In the genomic region with DNA sequence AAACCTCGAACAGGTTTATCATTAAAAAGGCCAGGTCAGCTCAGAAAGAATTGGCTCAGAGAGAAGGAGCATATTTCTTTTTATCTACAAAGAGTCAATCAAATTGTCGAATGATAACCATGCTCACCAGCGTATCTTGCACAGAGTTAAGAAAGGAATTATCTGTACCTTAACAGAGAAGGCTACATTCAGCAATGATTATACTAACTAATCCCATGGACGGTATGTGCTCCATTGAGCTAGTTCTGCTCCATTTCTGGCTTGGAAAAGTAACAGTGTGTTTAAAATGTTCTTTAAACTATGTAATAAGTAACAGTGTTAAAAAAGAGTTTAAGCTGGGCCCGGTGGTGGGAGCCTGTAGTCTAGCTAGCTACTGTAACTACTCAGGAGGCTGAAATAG, we compare ENCODE assay signal across 23 cellular contexts. TPM values are rescaled to one million over a fixed set of nuclear protein-coding genes. Genes with fewer than 3 reads are reported as not detected.
DNase-seq lines count a peak whose midpoint lies in the region; ATAC-seq and TF ChIP-seq lines count a peak whose summit lies in the region.
"Had no signal": no experiment of that assay in that cellular context is flagged by ENCODE, and none has a peak within 500 bp of the region (broad histone marks: within the 10 kb centered on the region; RNA-seq: fewer than 3 reads in every experiment).

No MANE protein-coding gene starts in this region.

- no peaks in the 10 kb centered on the region for H3F3A ChIP-seq in Loucy (ENCODE audit: low read depth)

- no peak overlapping the region for H4K12ac ChIP-seq in trophoblast cell (ENCODE audit: low read depth, low read length)

- H3K4ac ChIP-seq in trophoblast cell (ENCODE audit: low read depth, low read length) = peak overlapping the region; percentile 76

- H2AK5ac ChIP-seq in trophoblast cell (ENCODE audit: low read length) = no peak overlapping the region

- intact Hi-C loops in gastrocnemius medialis (cut with DNase I; ENCODE audit: low total_unique reads) = loop anchor here (10.0 kb wide), 1 partner anchor 229 kb away; no protein-coding TSS in a partner anchor
- intact Hi-C loops in aorta (cut with DNase I) = no loop called here

- H3K4me1 ChIP-seq in Loucy (ENCODE audit: insufficient read depth, low read length, poor library complexity, severe bottlenecking) (peaks cover 60% of the 10 kb centered on the region), trophoblast cell (ENCODE audit: control insufficient read depth in 1 of 2, insufficient read depth in 2 of 2, low read length in 2 of 2) (peaks cover 0 to 2% of the 10 kb centered on the region in 2 experiments), gastrocnemius medialis (peaks cover 65 to 71% of the 10 kb centered on the region in 2 donors), aorta (ENCODE audit: control insufficient read depth in 1 of 2, insufficient read depth in 2 of 2, low read length in 2 of 2) (peaks cover 0 to 3% of the 10 kb centered on the region in 2 donors)

- peaks cover 78% of the 10 kb centered on the region for H4K20me1 ChIP-seq in Loucy (ENCODE audit: insufficient read depth, low read length, poor library complexity, severe bottlenecking)

- no peaks in the 10 kb centered on the region for H3K27me3 Mint-ChIP-seq in activated T-cell treated with anti-CD3 and anti-CD28 coated beads, Interleukin-2, amount 50 U/mL, for 24 hours
- peaks cover 2% of the 10 kb centered on the region for H3K27me3 Mint-ChIP-seq in activated naive CD8-positive, alpha-beta T cell treated with anti-CD3 and anti-CD28 coated beads, Interleukin-2, amount 50 U/mL, for 24 hours
- H3K27me3 Mint-ChIP-seq: activated naive CD4-positive, alpha-beta T cell treated with anti-CD3 and anti-CD28 coated beads, Interleukin-2, amount 10 ng/mL, durations not matched to agents 7 days and 5 days; memory B cell had no signal

- H3K4me3 ChIP-seq in Loucy (ENCODE audit: low read length, poor library complexity, severe bottlenecking) = peak overlapping the region; percentile 93
- no peak overlapping the region for H3K4me3 ChIP-seq in trophoblast cell (ENCODE audit: low read depth, low read length)
- H3K4me3 ChIP-seq in gastrocnemius medialis = no peak overlapping the region
- H3K4me3 ChIP-seq in foreskin fibroblast (ENCODE audit: low read depth in 1 of 2, low read length in 2 of 2) = no peak overlapping the region
- no peak overlapping the region for H3K4me3 ChIP-seq in aorta (ENCODE audit: low read length in 2 of 2)
- H3K4me3 ChIP-seq: BLaER1, GM23338, right atrium auricular region, SJSA1, uterus had no signal

- peaks cover 10% of the 10 kb centered on the region; the same call in 1 of the 2 replicates for H3K36me3 ChIP-seq in Loucy (ENCODE audit: insufficient read depth, low read length)
- H3K36me3 ChIP-seq in trophoblast cell (ENCODE audit: control insufficient read depth in 1 of 2, insufficient read depth in 2 of 2, low read length in 2 of 2) = peaks cover 3 to 5% of the 10 kb centered on the region in 2 experiments
- no peaks in the 10 kb centered on the region for H3K36me3 ChIP-seq in gastrocnemius medialis
- no peaks in the 10 kb centered on the region for H3K36me3 ChIP-seq in aorta (ENCODE audit: control insufficient read depth in 1 of 2, insufficient read depth in 2 of 2, low read length in 1 of 2)
- H3K36me3 ChIP-seq: right atrium auricular region, uterus had no signal

- H2AFZ ChIP-seq in Loucy (ENCODE audit: low read length) = no peak overlapping the region
- H2AFZ ChIP-seq in trophoblast cell (ENCODE audit: insufficient read depth, low read length, poor library complexity) = no peak overlapping the region
- H2AFZ ChIP-seq: GM23338 had no signal

- WGBS in trophoblast cell (ENCODE audit: extremely low coverage, insufficient coverage, insufficient read length) = no CpG with 5 or more reads among the region's 5 CpGs
- 62 to 64% methylated on average over 5 of the region's 5 CpGs for WGBS in aorta, 2 donors

- H3K9me3 Mint-ChIP-seq in activated T-cell treated with anti-CD3 and anti-CD28 coated beads, Interleukin-2, amount 50 U/mL, for 24 hours = no peaks in the 10 kb centered on the region
- no peaks in the 10 kb centered on the region for H3K9me3 Mint-ChIP-seq in activated naive CD8-positive, alpha-beta T cell treated with anti-CD3 and anti-CD28 coated beads, Interleukin-2, amount 50 U/mL, for 24 hours
- H3K9me3 Mint-ChIP-seq: activated naive CD4-positive, alpha-beta T cell treated with anti-CD3 and anti-CD28 coated beads, Interleukin-2, amount 10 ng/mL, durations not matched to agents 7 days and 5 days; GM23338; memory B cell had no signal

- H2BK120ac ChIP-seq in trophoblast cell (ENCODE audit: insufficient read depth, low read length, poor library complexity) = no peak overlapping the region

- H3K4me3 Mint-ChIP-seq in activated T-cell treated with anti-CD3 and anti-CD28 coated beads, Interleukin-2, amount 50 U/mL, for 24 hours = peak overlapping the region; percentile 19
- H3K4me3 Mint-ChIP-seq in activated naive CD8-positive, alpha-beta T cell treated with anti-CD3 and anti-CD28 coated beads, Interleukin-2, amount 50 U/mL, for 24 hours = peak overlapping the region; percentile 58
- H3K4me3 Mint-ChIP-seq: activated naive CD4-positive, alpha-beta T cell treated with anti-CD3 and anti-CD28 coated beads, Interleukin-2, amount 10 ng/mL, durations not matched to agents 7 days and 5 days; GM23338; memory B cell had no signal

- H3K14ac ChIP-seq in trophoblast cell (ENCODE audit: low read length) = no peak overlapping the region

- no peak overlapping the region for H4K8ac ChIP-seq in trophoblast cell (ENCODE audit: low read depth, low read length)

- H3K27me3 ChIP-seq in Loucy (ENCODE audit: insufficient read depth, low read length, poor library complexity, severe bottlenecking) (no peaks in the 10 kb centered on the region), trophoblast cell (ENCODE audit: insufficient read depth, low read length) (no peaks in the 10 kb centered on the region), gastrocnemius medialis (no peaks in the 10 kb centered on the region), aorta (ENCODE audit: control insufficient read depth in 1 of 2, insufficient read depth in 2 of 2, low read length in 1 of 2) (no peaks in the 10 kb centered on the region)
- H3K27me3 ChIP-seq: BLaER1, right atrium auricular region, SJSA1, uterus had no signal

- H3K79me1 ChIP-seq in trophoblast cell (ENCODE audit: low read length) = peaks cover 12% of the 10 kb centered on the region

- in situ Hi-C loops in gastrocnemius medialis (cut with MboI; ENCODE audit: low sequenced_read_pairs in 4 of 4) = no loop called here

- no peak overlapping the region for H3K27ac ChIP-seq in trophoblast cell (ENCODE audit: low read depth, low read length)
- peak overlapping the region in 1 of 4 donors; percentile 96 for H3K27ac ChIP-seq in gastrocnemius medialis
- peak overlapping the region in 1 of 2 donors; percentile 49 for H3K27ac ChIP-seq in aorta (ENCODE audit: low read depth in 1 of 2, low read length in 2 of 2)
- H3K27ac ChIP-seq: BLaER1, right atrium auricular region, SJSA1, uterus, VCaP had no signal

- no peak overlapping the region for H3K18ac ChIP-seq in trophoblast cell (ENCODE audit: low read length)

- no peak overlapping the region for H4K91ac ChIP-seq in trophoblast cell (ENCODE audit: low read depth, low read length)

- H3K79me2 ChIP-seq in Loucy (ENCODE audit: insufficient read depth, low read length) (peaks cover 97% of the 10 kb centered on the region), trophoblast cell (ENCODE audit: control insufficient read depth, insufficient read depth, low read length, poor library complexity) (peaks cover 24% of the 10 kb centered on the region)

- H3K4me1 Mint-ChIP-seq in activated T-cell treated with anti-CD3 and anti-CD28 coated beads, Interleukin-2, amount 50 U/mL, for 24 hours (ENCODE audit: low read depth) = peaks cover 71% of the 10 kb centered on the region
- H3K4me1 Mint-ChIP-seq in activated naive CD8-positive, alpha-beta T cell treated with anti-CD3 and anti-CD28 coated beads, Interleukin-2, amount 50 U/mL, for 24 hours = peaks cover 81% of the 10 kb centered on the region

- ATAC-seq in activated naive CD8-positive, alpha-beta T cell treated with anti-CD3 and anti-CD28 coated beads, Interleukin-2, amount 50 U/mL, for 24 hours = no peak
- no peak for ATAC-seq in gastrocnemius medialis
- no peak for ATAC-seq in aorta (ENCODE audit: low FRiP score)
- ATAC-seq: GM23338 had no signal

- H2BK12ac ChIP-seq in trophoblast cell (ENCODE audit: low read length) = no peak overlapping the region

- no peak overlapping the region for H3K23ac ChIP-seq in trophoblast cell (ENCODE audit: low read length)

- no peak for TF ChIP-seq POLR2A in gastrocnemius medialis (IDR thresholded peaks at IDR 0.05)

- H3K9ac ChIP-seq in Loucy (ENCODE audit: low read depth, low read length, poor library complexity, severe bottlenecking) (peak overlapping the region; percentile 6), trophoblast cell (ENCODE audit: low read length) (no peak overlapping the region)
- H3K9ac ChIP-seq: BLaER1 had no signal

- H3K4me2 ChIP-seq in Loucy (ENCODE audit: low read depth, low read length, poor library complexity, severe bottlenecking) (peak overlapping the region; percentile 96), trophoblast cell (ENCODE audit: low read length) (no peak overlapping the region)
- H3K4me2 ChIP-seq: BLaER1, GM23338 had no signal

- no peaks in the 10 kb centered on the region for H3K9me2 ChIP-seq in Loucy (replicated peaks; ENCODE audit: low read depth, low read length)

- H3K27ac Mint-ChIP-seq in activated T-cell treated with anti-CD3 and anti-CD28 coated beads, Interleukin-2, amount 50 U/mL, for 24 hours = peak overlapping the region; percentile 80
- H3K27ac Mint-ChIP-seq in activated naive CD8-positive, alpha-beta T cell treated with anti-CD3 and anti-CD28 coated beads, Interleukin-2, amount 50 U/mL, for 24 hours = peak overlapping the region; percentile 71
- H3K27ac Mint-ChIP-seq: activated naive CD4-positive, alpha-beta T cell treated with anti-CD3 and anti-CD28 coated beads, Interleukin-2, amount 10 ng/mL, durations not matched to agents 7 days and 5 days; memory B cell had no signal

- H3K9me3 ChIP-seq in Loucy (ENCODE audit: insufficient read depth, low read depth, low read length) (no peaks in the 10 kb centered on the region), trophoblast cell (ENCODE audit: insufficient read depth, low read depth, low read length) (no peaks in the 10 kb centered on the region), gastrocnemius medialis (no peaks in the 10 kb centered on the region), aorta (ENCODE audit: control insufficient read depth, low read length) (no peaks in the 10 kb centered on the region)
- H3K9me3 ChIP-seq: BLaER1, right atrium auricular region, SJSA1, uterus had no signal

- DNase-seq in activated T-cell treated with anti-CD3 and anti-CD28 coated beads, Interleukin-2, amount 50 U/mL, for 24 hours = no peak
- no peak for DNase-seq in activated T-cell treated with anti-CD3 and anti-CD28 coated beads, Interleukin-2, amount 50 U/mL, for 1 hour
- no peak for DNase-seq in activated naive CD8-positive, alpha-beta T cell treated with anti-CD3 and anti-CD28 coated beads, Interleukin-2, amount 50 U/mL, for 24 hours
- DNase-seq in trophoblast cell (no peak), gastrocnemius medialis (no peak), foreskin fibroblast (no peak), aorta (no peak)
- DNase-seq: activated CD4-positive, alpha-beta T cell treated with anti-CD3 and anti-CD28 coated beads, Interleukin-2, amount 50 U/mL, for 4 hours; activated naive CD4-positive, alpha-beta T cell treated with anti-CD3 and anti-CD28 coated beads, Interleukin-2, amount 10 ng/mL, durations not matched to agents 7 days and 5 days; activated T-cell treated with anti-CD3 and anti-CD28 coated beads for 4 hours; Calu3; cerebellar nuclear complex; kidney glomerular epithelial cell; NCI-H446; NK-92 treated with Interleukin-12 subunit alpha and Interleukin-12 subunit beta, amount 100 ng/mL, for 24 hours; uterus had no signal

- TF ChIP-seq CTCF in Loucy (conservative IDR thresholded peaks at IDR 0.05; ENCODE audit: low read length) (no peak), gastrocnemius medialis (IDR thresholded peaks at IDR 0.05 in 4 of 5, conservative IDR thresholded peaks at IDR 0.05 in 1 of 5) (no peak), foreskin fibroblast (IDR thresholded peaks at IDR 0.05; ENCODE audit: low read depth, low read length) (no peak)

- peaks cover 75% of the 10 kb centered on the region for H3K36me3 Mint-ChIP-seq in activated T-cell treated with anti-CD3 and anti-CD28 coated beads, Interleukin-2, amount 50 U/mL, for 24 hours (ENCODE audit: low read depth)
- peaks cover 38% of the 10 kb centered on the region for H3K36me3 Mint-ChIP-seq in activated naive CD8-positive, alpha-beta T cell treated with anti-CD3 and anti-CD28 coated beads, Interleukin-2, amount 50 U/mL, for 24 hours (ENCODE audit: low read depth)

- H2BK5ac ChIP-seq in trophoblast cell (ENCODE audit: low read depth, low read length, poor library complexity) = no peak overlapping the region

RNA-seq across cellular contexts. Expression of gene UBR4, which starts 4.2 kb away (rescaled TPM):
- 41.6 and 42.4 TPM in 2 replicates for polyA plus RNA-seq in trophoblast cell (2013)
- 100 to 1,000 TPM; 156 to 293 (median 197) TPM for total RNA-seq in gastrocnemius medialis
- total RNA-seq in aorta = 100 to 1,000 TPM; 174 to 201 TPM
- 100 to 1,000 TPM in 1 of 2 donors, 10 to 100 TPM in 1; 16.4 to 293 TPM for polyA plus RNA-seq in aorta

RNA-seq across cellular contexts. Expression of gene EMC1, which starts 45.5 kb away (rescaled TPM):
- polyA plus RNA-seq in trophoblast cell (2013) = 43.1 and 47.2 TPM in 2 replicates
- total RNA-seq in gastrocnemius medialis = 10 to 100 TPM; 24.7 to 49.7 (median 43.0) TPM
- total RNA-seq in aorta = 10 to 100 TPM; 33.9 to 35.0 TPM
- 10 to 100 TPM; 14.0 to 19.1 TPM for polyA plus RNA-seq in aorta

RNA-seq across cellular contexts. Expression of gene MRTO4, which starts 45.8 kb away (rescaled TPM):
- 19.2 and 20.3 TPM in 2 replicates for polyA plus RNA-seq in trophoblast cell (2013)
- 10 to 100 TPM; 19.2 to 28.8 (median 26.7) TPM for total RNA-seq in gastrocnemius medialis
- 10 to 100 TPM; 13.0 to 14.2 TPM for total RNA-seq in aorta
- 10 to 100 TPM in 1 of 2 donors, 1 to 10 TPM in 1; 6.5 to 23.6 TPM for polyA plus RNA-seq in aorta
